Comparison of ENCODE assay signal across 17 cellular contexts in genomic region chr2:158598856-158599517, GRCh38.
DNase-seq lines count a peak whose midpoint lies in the region; ATAC-seq, FAIRE-seq and TF ChIP-seq lines count a peak whose summit lies in the region.
"Had no signal": no experiment of that assay in that cellular context is flagged by ENCODE, and none has a peak within 500 bp of the region (broad histone marks: within the 10 kb centered on the region; RNA-seq: fewer than 3 reads in every experiment).

No MANE protein-coding gene starts in this region.

- no peaks in the 10 kb centered on the region for H3K9me3 ChIP-seq in A549
- no peaks in the 10 kb centered on the region for H3K9me3 ChIP-seq in heart right ventricle
- no peaks in the 10 kb centered on the region for H3K9me3 ChIP-seq in SJCRH30 (replicated peaks)

- ATAC-seq in A549 (peak; percentile 39 to 62; a peak in 3 of 6 replicates), WTC11 (no peak), heart right ventricle (peak in 5 of 8 donors; percentile 30 to 43 (median 32)), GM21360 (IDR thresholded peaks at IDR 0.05; ENCODE audit: unreplicated experiment) (no peak)
- ATAC-seq: GM12878 had no signal

- CTCF ChIA-PET in A549 (lab: Yijun Ruan, JAX): no interaction called here
- CTCF ChIA-PET in WTC11 (lab: Charles Lee): interaction anchor here (0.5 to 0.7 kb wide), 2 partner anchors 10 to 575 kb away, joined by 3 read pairs; no protein-coding TSS in a partner anchor

- H3K4me3 ChIP-seq in A549: no peak overlapping the region
- H3K4me3 ChIP-seq in heart right ventricle: no peak overlapping the region
- no peak overlapping the region for H3K4me3 ChIP-seq in SJCRH30
- H3K4me3 ChIP-seq: GM12878, GM23338 had no signal

- no peak overlapping the region for H3K4me3 Mint-ChIP-seq in WTC11
- H3K4me3 Mint-ChIP-seq: GM23338 had no signal

- no peaks in the 10 kb centered on the region for H3K9me3 Mint-ChIP-seq in WTC11
- H3K9me3 Mint-ChIP-seq: GM23338 had no signal

- no peak for DNase-seq in A549 (ENCODE audit: low read depth in 1 of 2, low spot score in 1 of 2)
- DNase-seq in HTR-8/SVneo (ENCODE audit: insufficient read length, low spot score): no peak
- no peak for DNase-seq in WTC11 (ENCODE audit: low spot score)
- no peak for DNase-seq in heart right ventricle
- DNase-seq in GDM1 (lab: John Stamatoyannopoulos, UW): no peak
- no peak for DNase-seq in NCI-H2081 treated with DMSO at 0.1 percent for 48 hours (lab: John Stamatoyannopoulos, UW)
- no peak for DNase-seq in SJCRH30
- DNase-seq: activated CD4-positive, CD25-positive, alpha-beta regulatory T cell; activated CD8-positive, alpha-beta memory T cell treated with anti-CD3 and anti-CD28 coated beads, Interleukin-2, amount 50 U/mL, for 4 hours; effector memory CD4-positive, alpha-beta T cell; hypothalamus; NCI-H1105 treated with DMSO at 0.1 percent for 48 hours; stimulated activated CD4-positive, alpha-beta T cell treated with anti-CD3 and anti-CD28 coated beads, Interleukin-15, amount 100 ng/mL, for 24 hours had no signal

- no peaks in the 10 kb centered on the region for H3K36me3 Mint-ChIP-seq in WTC11

- no peaks in the 10 kb centered on the region for H3K27me3 ChIP-seq in heart right ventricle
- H3K27me3 ChIP-seq in SJCRH30: no peaks in the 10 kb centered on the region

- no peak for TF ChIP-seq EP300 in A549 (IDR thresholded peaks at IDR 0.05)

- POLR2A ChIA-PET in A549 (lab: Yijun Ruan, JAX) (no interaction called here), WTC11 (lab: Charles Lee) (no interaction called here)

- H3K4me2 ChIP-seq in A549: no peak overlapping the region
- H3K4me2 ChIP-seq: GM23338 had no signal

- WGBS in A549 (ENCODE audit: missing lambda C conversion rate): 95% methylated on average over 3 of the region's 3 CpGs
- WGBS in heart right ventricle, 2 donors: 71 to 73% methylated on average over 3 of the region's 3 CpGs

- peak overlapping the region; percentile 21; the same call in 1 of the 2 replicates for H3K27ac Mint-ChIP-seq in WTC11
- H3K27ac Mint-ChIP-seq: GM23338 had no signal

- H3K4me1 ChIP-seq in A549 (peaks cover 22% of the 10 kb centered on the region), heart right ventricle (peaks cover 3 to 37% (median 26%) of the 10 kb centered on the region in 9 donors), SJCRH30 (peaks cover 5% of the 10 kb centered on the region; the same call in 1 of the 2 replicates)

- no peaks in the 10 kb centered on the region for H3K27me3 Mint-ChIP-seq in WTC11 (ENCODE audit: low read depth)

- TF ChIP-seq CTCF in A549 (IDR thresholded peaks at IDR 0.05): no peak
- no peak for TF ChIP-seq CTCF in WTC11 (IDR thresholded peaks at IDR 0.05)
- no peak for TF ChIP-seq CTCF in heart right ventricle (IDR thresholded peaks at IDR 0.05)

- H3K36me3 ChIP-seq in heart right ventricle (peaks cover 0 to 11% (median 0%) of the 10 kb centered on the region in 9 donors), SJCRH30 (peaks cover 5% of the 10 kb centered on the region)

- TF ChIP-seq POLR2A in A549 (IDR thresholded peaks at IDR 0.05; ENCODE audit: low read length): no peak

- intact Hi-C loops in heart right ventricle (cut with DNase I): no loop called here

- H3K4me1 Mint-ChIP-seq in WTC11: peaks cover 9% of the 10 kb centered on the region

- no peak for TF ChIP-seq RAD21 in A549 (conservative IDR thresholded peaks at IDR 0.05 in 1 of 2, IDR thresholded peaks at IDR 0.05 in 1 of 2)

- H3K27ac ChIP-seq in A549: no peak overlapping the region
- peak overlapping the region in 3 of 10 donors; percentile 24 to 42 (median 33) for H3K27ac ChIP-seq in heart right ventricle
- H3K27ac ChIP-seq in SJCRH30: no peak overlapping the region

- FAIRE-seq in A549 (lab: Jason Lieb, UNC) (no peak), HTR-8/SVneo (lab: Jason Lieb, UNC) (peak; percentile 16)
- FAIRE-seq: GM12878, urothelium cell line had no signal

TF ChIP-seq in A549, 52 proteins besides CTCF, POLR2A, EP300 and RAD21:
- no peak for TF ChIP-seq CBX8 (IDR thresholded peaks at IDR 0.05)
- TF ChIP-seq ZNF302 (CRISPR knock-in tag; IDR thresholded peaks at IDR 0.05): no peak
- no peak for TF ChIP-seq JUN (IDR thresholded peaks at IDR 0.05)
- no peak for TF ChIP-seq CHD4 (IDR thresholded peaks at IDR 0.05; ENCODE audit: borderline replicate concordance)
- no peak for TF ChIP-seq HEYL (CRISPR knock-in tag; IDR thresholded peaks at IDR 0.05)
- TF ChIP-seq SREBF2 (IDR thresholded peaks at IDR 0.05): no peak
- TF ChIP-seq BHLHE40 (IDR thresholded peaks at IDR 0.05; ENCODE audit: low read depth, low read length): no peak
- TF ChIP-seq CEBPB (IDR thresholded peaks at IDR 0.05): no peak
- no peak for TF ChIP-seq FOSL2 (IDR thresholded peaks at IDR 0.05)
- TF ChIP-seq FOSL2 (CRISPR knock-in tag; IDR thresholded peaks at IDR 0.05): no peak
- no peak for TF ChIP-seq HOXB13 (CRISPR knock-in tag; IDR thresholded peaks at IDR 0.05; ENCODE audit: low read depth)
- no peak for TF ChIP-seq FOSB (CRISPR knock-in tag; IDR thresholded peaks at IDR 0.05)
- TF ChIP-seq NPAS2 (CRISPR knock-in tag; IDR thresholded peaks at IDR 0.05; ENCODE audit: borderline replicate concordance): no peak

TF ChIP-seq in WTC11, 78 proteins besides CTCF, POLR2A, EP300 and RAD21 (continues in another document):
- TF ChIP-seq NR1H2 (CRISPR knock-in tag; IDR thresholded peaks at IDR 0.05) (no peak), ATF3 (CRISPR knock-in tag; conservative IDR thresholded peaks at IDR 0.05) (no peak), ZNF671 (CRISPR knock-in tag; IDR thresholded peaks at IDR 0.05) (no peak), GABPB1 (CRISPR knock-in tag; IDR thresholded peaks at IDR 0.05) (no peak), ESRRA (CRISPR knock-in tag; IDR thresholded peaks at IDR 0.05; ENCODE audit: borderline replicate concordance) (no peak), STAT6 (CRISPR knock-in tag; conservative IDR thresholded peaks at IDR 0.05; ENCODE audit: low read depth) (no peak), MXD4 (CRISPR knock-in tag; IDR thresholded peaks at IDR 0.05; ENCODE audit: borderline replicate concordance) (no peak), SMAD4 (CRISPR knock-in tag; IDR thresholded peaks at IDR 0.05) (no peak), ZNF425 (CRISPR knock-in tag; conservative IDR thresholded peaks at IDR 0.05) (no peak), ZNF512 (CRISPR knock-in tag; IDR thresholded peaks at IDR 0.05; ENCODE audit: borderline replicate concordance) (no peak), SOX15 (CRISPR knock-in tag; IDR thresholded peaks at IDR 0.05) (no peak)

Comparison
In these comparisons a context has a peak if more than half of its experiments do, and no peak if none do; other contexts are left out.
1. ATAC-seq: peak in A549 (2 of 2) and heart right ventricle (5 of 8); none in WTC11 (single experiment) and GM21360 (single experiment).